Comparison of ENCODE assay signal across 19 cellular contexts in genomic region chr9:93259490-93260289, GRCh38.
DNase-seq lines count a peak whose midpoint lies in the region; ATAC-seq and TF ChIP-seq lines count a peak whose summit lies in the region.
"Had no signal": no experiment of that assay in that cellular context is flagged by ENCODE, and none has a peak within 500 bp of the region (broad histone marks: within the 10 kb centered on the region; RNA-seq: fewer than 3 reads in every experiment).

No MANE protein-coding gene starts in this region.

- no peak for ATAC-seq in activated CD4-positive, alpha-beta T cell treated with anti-CD3 and anti-CD28 coated beads for 36 hours
- no peak for ATAC-seq in sciatic nerve
- ATAC-seq in GM19452 (IDR thresholded peaks at IDR 0.05; ENCODE audit: unreplicated experiment) = no peak
- no peak for ATAC-seq in stimulated activated memory B cell treated with anti-CD40 and anti-IgM and Interleukin-4, amounts not matched to agents 10 μg/mL and 1 μg/mL and 100 μg/mL, for 72 hours
- ATAC-seq: GM12878, pancreas had no signal

- H3K4me1 Mint-ChIP-seq in activated CD4-positive, alpha-beta T cell treated with anti-CD3 and anti-CD28 coated beads for 36 hours = no peaks in the 10 kb centered on the region
- peaks cover 17% of the 10 kb centered on the region for H3K4me1 Mint-ChIP-seq in glutamatergic neuron (ENCODE audit: low read depth, unreplicated experiment)
- no peaks in the 10 kb centered on the region for H3K4me1 Mint-ChIP-seq in stimulated activated memory B cell treated with anti-CD40 and anti-IgM and Interleukin-4, amounts not matched to agents 10 μg/mL and 1 μg/mL and 100 μg/mL, for 72 hours

- DNase-seq in activated CD4-positive, alpha-beta T cell treated with anti-CD3 and anti-CD28 coated beads for 36 hours = peak; percentile 2
- no peak for DNase-seq in activated CD4-positive, alpha-beta T cell treated with anti-CD3 and anti-CD28 coated beads, Interleukin-2, amount 50 U/mL, for 4 hours
- DNase-seq in GM13976 (ENCODE audit: low spot score) (peak; percentile 20), glutamatergic neuron (peak; percentile 10), sciatic nerve (ENCODE audit: low spot score) (peak; percentile 35), NCI-H1105 (lab: John Stamatoyannopoulos, UW) (no peak)
- DNase-seq: brain microvascular endothelial cell, NCI-H1092 treated with DMSO at 0.1 percent for 48 hours, NCI-H2107, NCI-H526 treated with DMSO at 0.1 percent for 48 hours, SHP77 treated with DMSO at 0.1 percent for 48 hours, WERI-Rb-1 had no signal

- H3K27me3 Mint-ChIP-seq in activated CD4-positive, alpha-beta T cell treated with anti-CD3 and anti-CD28 coated beads for 36 hours = no peaks in the 10 kb centered on the region
- H3K27me3 Mint-ChIP-seq in glutamatergic neuron (ENCODE audit: unreplicated experiment) = peaks cover 5% of the 10 kb centered on the region
- peaks cover 17% of the 10 kb centered on the region for H3K27me3 Mint-ChIP-seq in stimulated activated memory B cell treated with anti-CD40 and anti-IgM and Interleukin-4, amounts not matched to agents 10 μg/mL and 1 μg/mL and 100 μg/mL, for 72 hours
- H3K27me3 Mint-ChIP-seq: activated naive CD8-positive, alpha-beta T cell; dendritic cell treated with granulocyte-macrophage colony-stimulating factor and Interleukin-4, amounts not matched to agents 40 ng/mL and 50 ng/mL, for 4 days had no signal

- CTCF ChIA-PET in activated CD4-positive, alpha-beta T cell treated with anti-CD3 and anti-CD28 coated beads for 36 hours (lab: Charles Lee) = no interaction called here

- no peak overlapping the region for H3K4me3 Mint-ChIP-seq in activated CD4-positive, alpha-beta T cell treated with anti-CD3 and anti-CD28 coated beads for 36 hours
- no peak overlapping the region for H3K4me3 Mint-ChIP-seq in glutamatergic neuron (ENCODE audit: unreplicated experiment)
- no peak overlapping the region for H3K4me3 Mint-ChIP-seq in stimulated activated memory B cell treated with anti-CD40 and anti-IgM and Interleukin-4, amounts not matched to agents 10 μg/mL and 1 μg/mL and 100 μg/mL, for 72 hours
- H3K4me3 Mint-ChIP-seq: activated naive CD8-positive, alpha-beta T cell; dendritic cell treated with granulocyte-macrophage colony-stimulating factor and Interleukin-4, amounts not matched to agents 40 ng/mL and 50 ng/mL, for 4 days; T-helper 1 cell treated with Interleukin-12 subunit alpha and Interleukin-12 subunit beta and Interleukin-4 antibody, amounts not matched to agents 30 μg/mL and 1 μg/mL, for 36 hours had no signal

- intact Hi-C loops in activated CD4-positive, alpha-beta T cell treated with anti-CD3 and anti-CD28 coated beads for 36 hours (cut with DNase I, micrococcal nuclease) = no loop called here
- intact Hi-C loops in sciatic nerve (cut with DNase I) = no loop called here

- no peak overlapping the region for H3K27ac Mint-ChIP-seq in activated CD4-positive, alpha-beta T cell treated with anti-CD3 and anti-CD28 coated beads for 36 hours
- H3K27ac Mint-ChIP-seq in glutamatergic neuron (ENCODE audit: unreplicated experiment) = no peak overlapping the region
- no peak overlapping the region for H3K27ac Mint-ChIP-seq in stimulated activated memory B cell treated with anti-CD40 and anti-IgM and Interleukin-4, amounts not matched to agents 10 μg/mL and 1 μg/mL and 100 μg/mL, for 72 hours
- H3K27ac Mint-ChIP-seq: activated naive CD8-positive, alpha-beta T cell; dendritic cell treated with granulocyte-macrophage colony-stimulating factor and Interleukin-4, amounts not matched to agents 40 ng/mL and 50 ng/mL, for 4 days; T-helper 1 cell treated with Interleukin-12 subunit alpha and Interleukin-12 subunit beta and Interleukin-4 antibody, amounts not matched to agents 30 μg/mL and 1 μg/mL, for 36 hours had no signal

- TF ChIP-seq CTCF in GM13976 (IDR thresholded peaks at IDR 0.05; ENCODE audit: borderline replicate concordance, control extremely low read depth, extremely low read depth, insufficient read depth, missing control alignments) (no peak), glutamatergic neuron (IDR thresholded peaks at IDR 0.05; ENCODE audit: partially characterized antibody, unreplicated experiment) (no peak)

- H3K36me3 Mint-ChIP-seq in activated CD4-positive, alpha-beta T cell treated with anti-CD3 and anti-CD28 coated beads for 36 hours (ENCODE audit: low read depth) = no peaks in the 10 kb centered on the region
- H3K36me3 Mint-ChIP-seq in glutamatergic neuron (ENCODE audit: unreplicated experiment) = no peaks in the 10 kb centered on the region
- H3K36me3 Mint-ChIP-seq in stimulated activated memory B cell treated with anti-CD40 and anti-IgM and Interleukin-4, amounts not matched to agents 10 μg/mL and 1 μg/mL and 100 μg/mL, for 72 hours = no peaks in the 10 kb centered on the region
- H3K36me3 Mint-ChIP-seq: activated naive CD8-positive, alpha-beta T cell had no signal

- POLR2A ChIA-PET in activated CD4-positive, alpha-beta T cell treated with anti-CD3 and anti-CD28 coated beads for 36 hours (lab: Charles Lee) = no interaction called here

- in situ Hi-C loops in GM13976 (cut with MboI; ENCODE audit: low sequenced_read_pairs, unreplicated experiment) = no loop called here

- H3K9me3 Mint-ChIP-seq in activated CD4-positive, alpha-beta T cell treated with anti-CD3 and anti-CD28 coated beads for 36 hours (ENCODE audit: low read depth) = no peaks in the 10 kb centered on the region
- peaks cover 9% of the 10 kb centered on the region for H3K9me3 Mint-ChIP-seq in glutamatergic neuron (ENCODE audit: unreplicated experiment)
- no peaks in the 10 kb centered on the region for H3K9me3 Mint-ChIP-seq in stimulated activated memory B cell treated with anti-CD40 and anti-IgM and Interleukin-4, amounts not matched to agents 10 μg/mL and 1 μg/mL and 100 μg/mL, for 72 hours
- H3K9me3 Mint-ChIP-seq: dendritic cell treated with granulocyte-macrophage colony-stimulating factor and Interleukin-4, amounts not matched to agents 40 ng/mL and 50 ng/mL, for 4 days; T-helper 1 cell treated with Interleukin-12 subunit alpha and Interleukin-12 subunit beta and Interleukin-4 antibody, amounts not matched to agents 30 μg/mL and 1 μg/mL, for 36 hours had no signal

Comparison
In these comparisons a context has a peak if more than half of its experiments do, and no peak if none do; other contexts are left out.
1. DNase-seq: peak in activated CD4-positive, alpha-beta T cell treated with anti-CD3 and anti-CD28 coated beads for 36 hours (single experiment), GM13976 (single experiment), glutamatergic neuron (single experiment) and sciatic nerve (single experiment); none in activated CD4-positive, alpha-beta T cell treated with anti-CD3 and anti-CD28 coated beads, Interleukin-2, amount 50 U/mL, for 4 hours (0 of 2) and NCI-H1105 (single experiment).